Comparison of ENCODE assay signal across 18 cellular contexts in the genomic region with DNA sequence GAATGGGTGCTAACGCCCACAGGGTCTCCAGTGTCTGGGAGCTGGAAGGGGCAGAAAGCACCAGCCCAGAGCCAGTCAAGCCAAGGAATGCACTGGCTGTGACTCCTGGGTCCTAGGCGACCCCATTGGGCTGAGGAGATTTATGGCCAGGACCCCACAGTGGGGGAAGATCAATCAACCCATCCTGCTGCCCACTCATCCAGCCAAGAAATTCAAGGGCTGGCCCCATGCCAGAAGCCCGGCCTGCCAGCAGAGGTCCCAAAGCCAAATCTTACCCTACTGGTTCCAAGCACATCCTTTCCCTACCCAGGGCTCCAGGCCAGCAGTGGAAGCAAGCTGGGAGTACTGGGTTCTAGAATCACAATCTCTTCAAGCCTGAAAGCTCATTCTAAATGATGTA. TPM values are rescaled to one million over a fixed set of nuclear protein-coding genes. Genes with fewer than 3 reads are reported as not detected.
"Had no signal": no experiment of that assay in that cellular context is flagged by ENCODE, and none has a peak within 500 bp of the region (broad histone marks: within the 10 kb centered on the region; RNA-seq: fewer than 3 reads in every experiment).

No MANE protein-coding gene starts in this region.

- H3K4me3 ChIP-seq: gastroesophageal sphincter, lower lobe of right lung, right lobe of liver, testis had no signal

- DNase-seq: activated CD4-positive, alpha-beta T cell treated with anti-CD3 and anti-CD28 coated beads for 1 hour; activated CD4-positive, alpha-beta T cell treated with anti-CD3 and anti-CD28 coated beads, Interleukin-2, amount 50 U/mL, for 48 hours; activated CD8-positive, alpha-beta memory T cell treated with anti-CD3 and anti-CD28 coated beads, Interleukin-2, amount 10 ng/mL, durations not matched to agents 7 days and 5 days; activated gamma-delta T cell treated with Interleukin-2 at 50 U/mL for 16 hours; activated naive CD8-positive, alpha-beta T cell treated with anti-CD3 and anti-CD28 coated beads, Interleukin-2, amount 50 U/mL, for 24 hours; activated T-cell treated with anti-CD3 and anti-CD28 coated beads, Interleukin-2, amount 50 U/mL, for 4 hours; lower lobe of right lung; naive B cell; right lobe of liver; stimulated activated CD4-positive, alpha-beta T cell treated with anti-CD3 and anti-CD28 coated beads, Interleukin-12 subunit alpha, Interleukin-12 subunit beta, amount 100 ng/mL, for 4 hours; stimulated activated CD4-positive, alpha-beta T cell treated with anti-CD3 and anti-CD28 coated beads, Interleukin-2, amount 100 ng/mL, for 48 hours; stimulated activated naive CD8-positive, alpha-beta T cell treated with anti-CD3 and anti-CD28 coated beads, Interleukin-15, amount 100 ng/mL, for 72 hours; testis had no signal

- H3K9me3 ChIP-seq: gastroesophageal sphincter, lower lobe of right lung, right lobe of liver, testis had no signal

- H3K27me3 ChIP-seq: right lobe of liver, testis had no signal

- ATAC-seq: activated CD8-positive, alpha-beta memory T cell treated with anti-CD3 and anti-CD28 coated beads, Interleukin-2, amount 10 ng/mL, durations not matched to agents 7 days and 5 days; activated naive CD8-positive, alpha-beta T cell treated with anti-CD3 and anti-CD28 coated beads, Interleukin-2, amount 50 U/mL, for 24 hours; activated T-cell treated with anti-CD3 and anti-CD28 coated beads, Interleukin-2, amount 50 U/mL, for 4 hours; gastroesophageal sphincter; lower lobe of right lung; right lobe of liver; stimulated activated naive CD8-positive, alpha-beta T cell treated with anti-CD3 and anti-CD28 coated beads, Interleukin-15, amount 100 ng/mL, for 72 hours had no signal

- H3K36me3 ChIP-seq: gastroesophageal sphincter, lower lobe of right lung, right lobe of liver had no signal

- H3K27ac ChIP-seq: gastroesophageal sphincter, lower lobe of right lung, right lobe of liver, testis had no signal

- H3K4me1 ChIP-seq: testis had no signal

RNA-seq across cellular contexts. Expression of gene PDZK1IP1, which starts 6.8 kb away (rescaled TPM):
- total RNA-seq: activated CD8-positive, alpha-beta memory T cell treated with anti-CD3 and anti-CD28 coated beads, Interleukin-2, amount 10 ng/mL, durations not matched to agents 7 days and 5 days; activated T-cell treated with anti-CD3 and anti-CD28 coated beads, Interleukin-2, amount 50 U/mL, for 4 hours; mesothelial cell of epicardium; progenitor cell of endocrine pancreas; T-helper 2 cell treated with Interferon-gamma antibody and Interleukin-4, amounts not matched to agents 100 ng/mL and 5 ng/mL, for 36 hours had no signal

RNA-seq across cellular contexts. Expression of gene TAL1, which starts 35.4 kb away (rescaled TPM):
- total RNA-seq: activated CD8-positive, alpha-beta memory T cell treated with anti-CD3 and anti-CD28 coated beads, Interleukin-2, amount 10 ng/mL, durations not matched to agents 7 days and 5 days; mesothelial cell of epicardium; progenitor cell of endocrine pancreas; T-helper 2 cell treated with Interferon-gamma antibody and Interleukin-4, amounts not matched to agents 100 ng/mL and 5 ng/mL, for 36 hours had no signal

RNA-seq across cellular contexts. Expression of gene CYP4A22, which starts 59.4 kb away (rescaled TPM):
- total RNA-seq: activated CD8-positive, alpha-beta memory T cell treated with anti-CD3 and anti-CD28 coated beads, Interleukin-2, amount 10 ng/mL, durations not matched to agents 7 days and 5 days; activated T-cell treated with anti-CD3 and anti-CD28 coated beads, Interleukin-2, amount 50 U/mL, for 4 hours; astrocyte; lower lobe of right lung; mesothelial cell of epicardium; progenitor cell of endocrine pancreas; T-helper 2 cell treated with Interferon-gamma antibody and Interleukin-4, amounts not matched to agents 100 ng/mL and 5 ng/mL, for 36 hours had no signal
